ENCODE assay signal across 1 cellular context in genomic region chr4:76148142-76148849, GRCh38.
TF ChIP-seq lines count a peak whose summit lies in the region.

TSS of gene NUP54 (minus strand) at chr4:76148397. CDS start at chr4:76148374, 23 bp downstream.

TF ChIP-seq in HepG2, 621 proteins besides CTCF, POLR2A, EP300 and RAD21 (continued from another document and continues in another):
- TF ChIP-seq FOXP4 (CRISPR knock-in tag; IDR thresholded peaks at IDR 0.05): peak; percentile 43; the same call in 1 of the 2 replicates
- TF ChIP-seq NAIF1 (CRISPR knock-in tag; IDR thresholded peaks at IDR 0.05; ENCODE audit: borderline replicate concordance): peak; percentile 82
- peak; percentile 69; the same call in 1 of the 2 replicates for TF ChIP-seq ZIK1 (CRISPR knock-in tag; IDR thresholded peaks at IDR 0.05; ENCODE audit: borderline replicate concordance, low read depth)
- no peak; the same call in none of the 2 replicates for TF ChIP-seq ZBTB20 (CRISPR knock-in tag; IDR thresholded peaks at IDR 0.05; ENCODE audit: borderline replicate concordance, low read depth)
- peak; percentile 43; the same call in 1 of the 2 replicates for TF ChIP-seq ZNF800 (CRISPR knock-in tag; IDR thresholded peaks at IDR 0.05)
- TF ChIP-seq ZBTB37 (CRISPR knock-in tag; IDR thresholded peaks at IDR 0.05): no peak
- no peak for TF ChIP-seq ZNF512B (CRISPR knock-in tag; IDR thresholded peaks at IDR 0.05; ENCODE audit: borderline replicate concordance)
- no peak; the same call in 1 of the 2 replicates for TF ChIP-seq KLF12 (CRISPR knock-in tag; IDR thresholded peaks at IDR 0.05; ENCODE audit: borderline replicate concordance)
- TF ChIP-seq GZF1 (CRISPR knock-in tag; IDR thresholded peaks at IDR 0.05): no peak
- TF ChIP-seq ZBTB46 (CRISPR knock-in tag; IDR thresholded peaks at IDR 0.05; ENCODE audit: borderline replicate concordance): peak; percentile 60; the same call in 1 of the 2 replicates
- TF ChIP-seq KLF11 (CRISPR knock-in tag; IDR thresholded peaks at IDR 0.05): peak; percentile 46; the same call in 1 of the 2 replicates
- 0 out of 2 replicates have a peak, but pooled peaks have one; percentile 72 for TF ChIP-seq RELA (CRISPR knock-in tag; IDR thresholded peaks at IDR 0.05)
- TF ChIP-seq TBP (CRISPR knock-in tag; IDR thresholded peaks at IDR 0.05): no peak
- no peak; the same call in 1 of the 2 replicates for TF ChIP-seq ZNF317 (CRISPR knock-in tag; IDR thresholded peaks at IDR 0.05)
- TF ChIP-seq GPN1 (CRISPR knock-in tag; IDR thresholded peaks at IDR 0.05; ENCODE audit: borderline replicate concordance): no peak
- peak; percentile 86; the same call in 1 of the 2 replicates for TF ChIP-seq MEIS2 (CRISPR knock-in tag; IDR thresholded peaks at IDR 0.05)
- TF ChIP-seq ZNF547 (CRISPR knock-in tag; IDR thresholded peaks at IDR 0.05): peak; percentile 93
- TF ChIP-seq ZNF724P (CRISPR knock-in tag; IDR thresholded peaks at IDR 0.05; ENCODE audit: borderline replicate concordance): peak; percentile 66; the same call in 1 of the 2 replicates
- TF ChIP-seq FIP1L1 (IDR thresholded peaks at IDR 0.05; ENCODE audit: borderline replicate concordance, insufficient read depth, low read depth, low read length): peak; percentile 89; the same call in 1 of the 2 replicates
- TF ChIP-seq ZNF230 (CRISPR knock-in tag; IDR thresholded peaks at IDR 0.05): peak; percentile 86
- no peak for TF ChIP-seq KAT2B (IDR thresholded peaks at IDR 0.05; ENCODE audit: borderline replicate concordance, low read depth, low read length)
- no peak for TF ChIP-seq GTF2F1 (IDR thresholded peaks at IDR 0.05; ENCODE audit: low read length)
- TF ChIP-seq MYC (CRISPR knock-in tag; IDR thresholded peaks at IDR 0.05; ENCODE audit: borderline replicate concordance): peak; percentile 77
- TF ChIP-seq RARG (CRISPR knock-in tag; IDR thresholded peaks at IDR 0.05; ENCODE audit: low read depth): 0 out of 2 replicates have a peak, but pooled peaks have one; percentile 62
- peak; percentile 74 for TF ChIP-seq RXRB (CRISPR knock-in tag; IDR thresholded peaks at IDR 0.05; ENCODE audit: borderline replicate concordance)
- peak; percentile 87 for TF ChIP-seq GMEB1 (CRISPR knock-in tag; IDR thresholded peaks at IDR 0.05; ENCODE audit: borderline replicate concordance)
- TF ChIP-seq DR1 (CRISPR knock-in tag; IDR thresholded peaks at IDR 0.05): peak; percentile 81
- TF ChIP-seq MXI1 (IDR thresholded peaks at IDR 0.05; ENCODE audit: borderline replicate concordance, low read depth, low read length): peak; percentile 98; the same call in 2 of the 3 replicates
- peak; percentile 95 for TF ChIP-seq MXD4 (CRISPR knock-in tag; IDR thresholded peaks at IDR 0.05)
- peak; percentile 81; the same call in 1 of the 2 replicates for TF ChIP-seq ZNF142 (CRISPR knock-in tag; IDR thresholded peaks at IDR 0.05)
- TF ChIP-seq DNMT1 (CRISPR knock-in tag; IDR thresholded peaks at IDR 0.05): peak; percentile 76; the same call in 1 of the 2 replicates
- 0 out of 2 replicates have a peak, but pooled peaks have one; percentile 71 for TF ChIP-seq DMTF1 (CRISPR knock-in tag; IDR thresholded peaks at IDR 0.05)
- TF ChIP-seq MED8 (CRISPR knock-in tag; IDR thresholded peaks at IDR 0.05; ENCODE audit: insufficient replicate concordance): peak; percentile 43
- TF ChIP-seq NFKBIZ (CRISPR knock-in tag; IDR thresholded peaks at IDR 0.05): peak; percentile 75
- 0 out of 2 replicates have a peak, but pooled peaks have one; percentile 31 for TF ChIP-seq ZNF101 (CRISPR knock-in tag; IDR thresholded peaks at IDR 0.05; ENCODE audit: borderline replicate concordance, low read depth)
- TF ChIP-seq MLLT10 (CRISPR knock-in tag; IDR thresholded peaks at IDR 0.05): no peak
- 0 out of 2 replicates have a peak, but pooled peaks have one; percentile 29 for TF ChIP-seq MXD3 (CRISPR knock-in tag; IDR thresholded peaks at IDR 0.05)
